Comparison of ENCODE assay signal across 8 cellular contexts in genomic region chr15:90872481-90873184, GRCh38. TPM values are rescaled to one million over a fixed set of nuclear protein-coding genes. Genes with fewer than 3 reads are reported as not detected.
A peak's percentile ranks its signal among the peaks of the same experiment; 100 is the strongest.
DNase-seq lines count a peak whose midpoint lies in the region; TF ChIP-seq lines count a peak whose summit lies in the region.

No MANE protein-coding gene starts in this region.

- peaks cover 50% of the 10 kb centered on the region for H3K4me1 ChIP-seq in HUES64 (ENCODE audit: insufficient read depth, low read length)
- peaks cover 24% of the 10 kb centered on the region for H3K4me1 ChIP-seq in fibroblast of lung (ENCODE audit: control insufficient read depth, extremely low read depth, insufficient read depth, low read length)

- H3K27me3 ChIP-seq in HUES64 (ENCODE audit: insufficient read depth, low read length) (no peaks in the 10 kb centered on the region), fibroblast of lung (ENCODE audit: control insufficient read depth, insufficient read depth, low read length) (no peaks in the 10 kb centered on the region)

- no peak overlapping the region for H3K27ac Mint-ChIP-seq in neural crest cell (ENCODE audit: unreplicated experiment)

- H2AFZ ChIP-seq in fibroblast of lung (ENCODE audit: low read length): no peak overlapping the region

- DNase-seq in ELR (ENCODE audit: low read depth) (peak; percentile 87), fibroblast of lung (ENCODE audit: low read depth in 2 of 2) (peak; percentile 68 to 86), neural crest cell (ENCODE audit: low read depth, low spot score) (no peak), epidermal melanocyte (ENCODE audit: insufficient read length, low spot score) (no peak), cortex of kidney (lab: John Stamatoyannopoulos, UW) (no peak), SW480 (ENCODE audit: low spot score) (no peak)
- DNase-seq in activated CD8-positive, alpha-beta memory T cell treated with anti-CD3 and anti-CD28 coated beads for 24 hours: peak; percentile 83

- no peaks in the 10 kb centered on the region for H3K9me3 Mint-ChIP-seq in neural crest cell

- H3K36me3 ChIP-seq in HUES64 (ENCODE audit: insufficient read depth, low read length) (peaks cover 20% of the 10 kb centered on the region), fibroblast of lung (ENCODE audit: control insufficient read depth, insufficient read depth, low read length) (peaks cover 6% of the 10 kb centered on the region)

- H3K27me3 Mint-ChIP-seq in neural crest cell (ENCODE audit: low read depth): no peaks in the 10 kb centered on the region

- H3K79me2 ChIP-seq in fibroblast of lung (ENCODE audit: control insufficient read depth, insufficient read depth, low read length): peaks cover 38% of the 10 kb centered on the region

- H3K9ac ChIP-seq in HUES64 (ENCODE audit: low read depth, low read length) (peak overlapping the region; percentile 77; the same call in 1 of the 2 replicates), fibroblast of lung (ENCODE audit: insufficient read depth, low read length) (peak overlapping the region; percentile 84)

- WGBS in HUES64: 41% methylated on average over 11 of the region's 12 CpGs

- H3K9me3 ChIP-seq in HUES64 (ENCODE audit: insufficient read depth, low read depth, low read length) (no peaks in the 10 kb centered on the region), fibroblast of lung (ENCODE audit: control insufficient read depth, insufficient read depth, low read depth, low read length) (no peaks in the 10 kb centered on the region)

- H3K4me3 ChIP-seq in HUES64 (ENCODE audit: low read length) (peak overlapping the region; percentile 77), fibroblast of lung (replicated peaks in 1 of 4; ENCODE audit: control extremely low read depth in 1 of 4, insufficient read depth in 1 of 4, low read depth in 3 of 4, low read length in 4 of 4) (peak overlapping the region; percentile 58 to 81 (median 73))

- H3K4me2 ChIP-seq in fibroblast of lung (ENCODE audit: extremely low read depth, insufficient read depth, low read length): peak overlapping the region; percentile 100

- no peaks in the 10 kb centered on the region for H4K20me1 ChIP-seq in fibroblast of lung (ENCODE audit: control insufficient read depth, extremely low read depth, insufficient read depth, low read length)

- H3K36me3 Mint-ChIP-seq in neural crest cell (ENCODE audit: low read depth): no peaks in the 10 kb centered on the region

- H3K27ac ChIP-seq in HUES64 (ENCODE audit: low read depth, low read length) (peak overlapping the region; percentile 48), fibroblast of lung (ENCODE audit: insufficient read depth, low read length) (peak overlapping the region; percentile 62)

- H3K4me1 Mint-ChIP-seq in neural crest cell: peaks cover 55% of the 10 kb centered on the region

- no peak for TF ChIP-seq CTCF in fibroblast of lung (conservative IDR thresholded peaks at IDR 0.05 in 1 of 2, IDR thresholded peaks at IDR 0.05 in 1 of 2; ENCODE audit: low read depth in 1 of 2, low read length in 2 of 2)
- no peak for TF ChIP-seq CTCF in neural crest cell (conservative IDR thresholded peaks at IDR 0.05)

- H3K4me3 Mint-ChIP-seq in neural crest cell: peak overlapping the region; percentile 85

RNA-seq across cellular contexts. Expression of gene FURIN, which starts 4.2 kb away (rescaled TPM):
- polyA plus RNA-seq in HUES64 (2013, experiment 1 of 2): 18.3 TPM
- 20.2 TPM for polyA plus RNA-seq in HUES64 (2013, experiment 2 of 2)
- 19.5 and 27.9 TPM in 2 replicates for total RNA-seq in fibroblast of lung
- 19.4 and 20.4 TPM in 2 replicates for polyA plus RNA-seq in fibroblast of lung
- polyA plus RNA-seq in fibroblast of lung (2012): 45.8 and 46.5 TPM in 2 replicates
- 57.3 and 68.2 TPM in 2 replicates for polyA minus RNA-seq in fibroblast of lung (ENCODE audit: low replicate concordance)
- 14.8 and 15.7 TPM in 2 replicates for total RNA-seq in neural crest cell

RNA-seq across cellular contexts. Expression of gene FES, which starts 11.7 kb away (rescaled TPM):
- 6.0 TPM for polyA plus RNA-seq in HUES64 (2013, experiment 1 of 2)
- 6.0 TPM for polyA plus RNA-seq in HUES64 (2013, experiment 2 of 2)
- total RNA-seq in fibroblast of lung (23.4 and 31.2 TPM in 2 replicates), neural crest cell (2.8 TPM in 2 replicates)
- 5.5 and 7.0 TPM in 2 replicates for polyA plus RNA-seq in fibroblast of lung
- 9.1 and 12.6 TPM in 2 replicates for polyA plus RNA-seq in fibroblast of lung (2012)
- polyA minus RNA-seq in fibroblast of lung (ENCODE audit: low replicate concordance): 19.3 and 27.0 TPM in 2 replicates

RNA-seq across cellular contexts. Expression of gene MAN2A2, which starts 30.5 kb away (rescaled TPM):
- polyA plus RNA-seq in HUES64 (2013, experiment 1 of 2): 8.1 TPM
- 12.6 TPM for polyA plus RNA-seq in HUES64 (2013, experiment 2 of 2)
- total RNA-seq in fibroblast of lung (18.2 and 36.0 TPM in 2 replicates), neural crest cell (78.0 and 81.6 TPM in 2 replicates)
- polyA plus RNA-seq in fibroblast of lung: 11.3 and 18.0 TPM in 2 replicates
- polyA plus RNA-seq in fibroblast of lung (2012): 12.6 and 16.0 TPM in 2 replicates
- 69.8 and 80.4 TPM in 2 replicates for polyA minus RNA-seq in fibroblast of lung (ENCODE audit: low replicate concordance)

RNA-seq across cellular contexts. Expression of gene HDDC3, which starts 59.7 kb away (rescaled TPM):
- polyA plus RNA-seq in HUES64 (2013, experiment 1 of 2): 10.5 TPM
- 12.4 TPM for polyA plus RNA-seq in HUES64 (2013, experiment 2 of 2)
- total RNA-seq in fibroblast of lung: 13.4 and 16.3 TPM in 2 replicates
- 10.2 and 15.5 TPM in 2 replicates for polyA plus RNA-seq in fibroblast of lung
- polyA plus RNA-seq in fibroblast of lung (2012): 11.0 and 18.3 TPM in 2 replicates
- polyA minus RNA-seq in fibroblast of lung (ENCODE audit: low replicate concordance): 13.0 and 15.8 TPM in 2 replicates
- total RNA-seq in neural crest cell: 15.7 and 16.7 TPM in 2 replicates

Comparison
In these comparisons a context has a peak if more than half of its experiments do, and no peak if none do; other contexts are left out.
1. DNase-seq: peak in ELR (single experiment), activated CD8-positive, alpha-beta memory T cell treated with anti-CD3 and anti-CD28 coated beads for 24 hours (single experiment) and fibroblast of lung (2 of 2); none in neural crest cell (single experiment), epidermal melanocyte (single experiment), cortex of kidney (single experiment) and SW480 (single experiment).